ENCODE assay signal across 17 cellular contexts in genomic region chr15:96171842-96172241, GRCh38.
DNase-seq lines count a peak whose midpoint lies in the region; ATAC-seq and TF ChIP-seq lines count a peak whose summit lies in the region.
"Had no signal": no experiment of that assay in that cellular context is flagged by ENCODE, and none has a peak within 500 bp of the region (broad histone marks: within the 10 kb centered on the region; RNA-seq: fewer than 3 reads in every experiment).

No MANE protein-coding gene starts in this region.

- H3K27ac ChIP-seq in RWPE1 (no peak overlapping the region), esophagus muscularis mucosa (replicated peaks in 1 of 4) (peak overlapping the region in 3 of 4 donors; percentile 22 to 37 (median 23)), right lobe of liver (peak overlapping the region in 2 of 3 donors; percentile 39 to 66)
- H3K27ac ChIP-seq: thyroid gland, VCaP had no signal

- H3K9me3 ChIP-seq in esophagus muscularis mucosa (no peaks in the 10 kb centered on the region), right lobe of liver (no peaks in the 10 kb centered on the region)
- H3K9me3 ChIP-seq: thyroid gland had no signal

- H3K4me3 ChIP-seq in esophagus muscularis mucosa (no peak overlapping the region), right lobe of liver (peak overlapping the region in 2 of 3 donors; percentile 33 to 54)
- H3K4me3 ChIP-seq: thyroid gland had no signal

- POLR2A ChIA-PET in RWPE1 (lab: Yijun Ruan, JAX; ENCODE audit: low non-redundant PET) = no interaction called here

- peak; percentile 55 to 80 (median 76) for ATAC-seq in right lobe of liver
- ATAC-seq in GM21576 (IDR thresholded peaks at IDR 0.05; ENCODE audit: unreplicated experiment) = no peak
- no peak for ATAC-seq in HG02852 (IDR thresholded peaks at IDR 0.05; ENCODE audit: unreplicated experiment)
- ATAC-seq: activated T-helper 17 cell treated with anti-CD3 and anti-CD28 coated beads, Interleukin-2, amount 50 U/mL, for 72 hours; Panc1 had no signal

- in situ Hi-C loops in ACHN (cut with HindIII; ENCODE audit: low pct_ligation_motif_present, low pct_unique_long_range_greater_than_20kb, low sequenced_read_pairs) = no loop called here

- TF ChIP-seq EP300 in esophagus muscularis mucosa (IDR thresholded peaks at IDR 0.05) = no peak

- H3K4me1 ChIP-seq in esophagus muscularis mucosa (peaks cover 0 to 40% (median 36%) of the 10 kb centered on the region in 4 donors), right lobe of liver (no peaks in the 10 kb centered on the region)
- H3K4me1 ChIP-seq: thyroid gland had no signal

- H3K36me3 ChIP-seq in esophagus muscularis mucosa = no peaks in the 10 kb centered on the region
- H3K36me3 ChIP-seq in right lobe of liver = no peaks in the 10 kb centered on the region
- H3K36me3 ChIP-seq: thyroid gland had no signal

- WGBS in esophagus muscularis mucosa = 60% methylated on average over 4 of the region's 4 CpGs
- 24% methylated on average over 4 of the region's 4 CpGs for WGBS in right lobe of liver (ENCODE audit: insufficient coverage, low coverage, low lambda C conversion rate, missing lambda C conversion rate)

- H3K27me3 ChIP-seq in esophagus muscularis mucosa (no peaks in the 10 kb centered on the region), right lobe of liver (no peaks in the 10 kb centered on the region)
- H3K27me3 ChIP-seq: thyroid gland had no signal

- CTCF ChIA-PET in RWPE1 (lab: Yijun Ruan, JAX) = no interaction called here

- intact Hi-C loops in esophagus muscularis mucosa (cut with DNase I) (no loop called here), right lobe of liver (cut with DNase I) (no loop called here)

- no peak for TF ChIP-seq CTCF in RWPE1 (conservative IDR thresholded peaks at IDR 0.05; ENCODE audit: low read depth)
- no peak for TF ChIP-seq CTCF in esophagus muscularis mucosa (IDR thresholded peaks at IDR 0.05)
- no peak for TF ChIP-seq CTCF in right lobe of liver (IDR thresholded peaks at IDR 0.05)

- DNase-seq in ACHN (peak; percentile 23), RWPE1 (ENCODE audit: low spot score) (peak; percentile 27), esophagus muscularis mucosa (ENCODE audit: extremely low spot score) (no peak), right lobe of liver (peak in 2 of 3 donors; percentile 60 to 77), T1000 (lab: John Stamatoyannopoulos, UW) (no peak)
- DNase-seq in central memory CD4-positive, alpha-beta T cell = no peak
- DNase-seq: activated CD8-positive, alpha-beta memory T cell treated with anti-CD3 and anti-CD28 coated beads for 24 hours; amygdala; dermis blood vessel endothelial cell; KG1; NCI-H748 treated with DMSO at 0.1 percent for 48 hours; thyroid gland had no signal

- TF ChIP-seq POLR2A in esophagus muscularis mucosa (IDR thresholded peaks at IDR 0.05; ENCODE audit: low read depth) (no peak), right lobe of liver (IDR thresholded peaks at IDR 0.05) (no peak)

Comparison
In these comparisons a context has a peak if more than half of its experiments do, and no peak if none do; other contexts are left out.
1. DNase-seq: peak in ACHN (single experiment), RWPE1 (single experiment) and right lobe of liver (2 of 3); none in esophagus muscularis mucosa (single experiment), central memory CD4-positive, alpha-beta T cell (single experiment) and T1000 (single experiment).
2. H3K4me3 ChIP-seq: peak in right lobe of liver (2 of 3); none in esophagus muscularis mucosa (0 of 4).
3. ATAC-seq: peak in right lobe of liver (4 of 4); none in GM21576 (single experiment) and HG02852 (single experiment).